ENCODE assay signal across 8 cellular contexts in genomic region chr15:31197497-31198414, GRCh38.
DNase-seq lines count a peak whose midpoint lies in the region; ATAC-seq, FAIRE-seq and TF ChIP-seq lines count a peak whose summit lies in the region.

No MANE protein-coding gene starts in this region.

- ATAC-seq in HCT116 = peak; percentile 81
- peak; percentile 75 for ATAC-seq in activated B cell treated with CpG ODN at 0.5 μM for 24 hours (ENCODE audit: low read depth)
- no peak for ATAC-seq in aorta (ENCODE audit: low FRiP score)

- H3K27me3 ChIP-seq in HCT116 (ENCODE audit: insufficient read depth, low read length) (no peaks in the 10 kb centered on the region), neural progenitor cell (no peaks in the 10 kb centered on the region), aorta (ENCODE audit: control insufficient read depth in 1 of 2, insufficient read depth in 2 of 2, low read length in 1 of 2) (no peaks in the 10 kb centered on the region)

- POLR2A ChIA-PET in HCT116 (lab: Charles Lee) (no interaction called here), activated B cell treated with CpG ODN at 0.5 μM for 24 hours (lab: Charles Lee) (interaction anchor here (0.5 to 1.6 kb wide), 9 partner anchors 17 to 573 kb away, joined by 3 to 12 read pairs (median 5); partner anchors contain the start of gene KLF13)

- H3K4me3 ChIP-seq in HCT116 (replicated peaks in 1 of 2; ENCODE audit: low read depth in 1 of 2, low read length in 2 of 2) (no peak overlapping the region), epithelial cell of proximal tubule (ENCODE audit: low read depth, low read length) (no peak overlapping the region), neural progenitor cell (no peak overlapping the region), aorta (ENCODE audit: low read length in 2 of 2) (no peak overlapping the region)

- H3K36me3 Mint-ChIP-seq in CD14-positive monocyte (no peaks in the 10 kb centered on the region), activated B cell treated with CpG ODN at 0.5 μM for 24 hours (ENCODE audit: low read depth) (no peaks in the 10 kb centered on the region), neural progenitor cell (no peaks in the 10 kb centered on the region)

- H3K4me2 ChIP-seq in HCT116 (ENCODE audit: low read length) (no peak overlapping the region), neural progenitor cell (no peak overlapping the region)

- H3K9me2 ChIP-seq in HCT116 (ENCODE audit: insufficient read depth) = no peaks in the 10 kb centered on the region

- H3K27ac Mint-ChIP-seq in CD14-positive monocyte (peak overlapping the region in 1 of 7 donors; percentile 15), activated B cell treated with CpG ODN at 0.5 μM for 24 hours (peak overlapping the region; percentile 50), neural progenitor cell (no peak overlapping the region)

- H3K79me2 ChIP-seq in HCT116 (ENCODE audit: insufficient read depth, low read length) (no peaks in the 10 kb centered on the region), neural progenitor cell (ENCODE audit: low read depth) (no peaks in the 10 kb centered on the region)

- intact Hi-C loops in CD14-positive monocyte (cut with micrococcal nuclease) = loop anchor here in 1 of 2 donors (5.0 kb wide), 1 partner anchor 290 kb away; no protein-coding TSS in a partner anchor
- intact Hi-C loops in HCT116 (cut with micrococcal nuclease) = loop anchor here (2.0 to 10.0 kb wide), 3 partner anchors 291 to 533 kb away; no protein-coding TSS in a partner anchor
- intact Hi-C loops in activated B cell treated with CpG ODN at 0.5 μM for 24 hours (cut with micrococcal nuclease) = loop anchor here (2.0 kb wide), 1 partner anchor 535 kb away; no protein-coding TSS in a partner anchor
- intact Hi-C loops in aorta (cut with DNase I) = no loop called here

- H3K9me3 Mint-ChIP-seq in CD14-positive monocyte (peaks cover 4 to 11% (median 6%) of the 10 kb centered on the region in 7 donors), activated B cell treated with CpG ODN at 0.5 μM for 24 hours (no peaks in the 10 kb centered on the region), neural progenitor cell (no peaks in the 10 kb centered on the region)

- H3K36me3 ChIP-seq in HCT116 (ENCODE audit: control insufficient read depth in 1 of 2, insufficient read depth in 2 of 2, low read length in 2 of 2) (no peaks in the 10 kb centered on the region), neural progenitor cell (no peaks in the 10 kb centered on the region), aorta (ENCODE audit: control insufficient read depth in 1 of 2, insufficient read depth in 2 of 2, low read length in 1 of 2) (no peaks in the 10 kb centered on the region)

- RAD21 ChIA-PET in HCT116 (lab: Charles Lee; ENCODE audit: low non-redundant PET in 1 of 2, low total read pairs in 2 of 2, uncharacterized antibody in 2 of 2, unreplicated experiment in 2 of 2) = interaction anchor here in 1 of 2 experiments (0.7 kb wide), 1 partner anchor 14 kb away, joined by 8 read pairs; no protein-coding TSS in a partner anchor

- peaks cover 41% of the 10 kb centered on the region for H3K4me1 Mint-ChIP-seq in CD14-positive monocyte
- H3K4me1 Mint-ChIP-seq in activated B cell treated with CpG ODN at 0.5 μM for 24 hours = peaks cover 29% of the 10 kb centered on the region
- peaks cover 8% of the 10 kb centered on the region for H3K4me1 Mint-ChIP-seq in neural progenitor cell

- CTCF ChIA-PET in HCT116 (lab: Charles Lee) (interaction anchor here (1.6 kb wide), 1 partner anchor 291 kb away, joined by 6 read pairs; no protein-coding TSS in a partner anchor), activated B cell treated with CpG ODN at 0.5 μM for 24 hours (lab: Charles Lee) (interaction anchor here (0.9 to 1.8 kb wide), 3 partner anchors 15 to 291 kb away, joined by 3 to 8 read pairs (median 3); no protein-coding TSS in a partner anchor)

- H3K9ac ChIP-seq in HCT116 (ENCODE audit: low read length) (no peak overlapping the region), neural progenitor cell (no peak overlapping the region)

- no peak for TF ChIP-seq POLR2A in HCT116 (IDR thresholded peaks at IDR 0.05; ENCODE audit: borderline replicate concordance, extremely low read depth, insufficient read depth, insufficient read length)

- 43 to 45% methylated on average over 15 of the region's 15 CpGs for WGBS in aorta, 2 donors

- BruUV-seq in HCT116 (replicated peaks; lab: Mats Ljungman, UMichigan) = no TSS peak

- H2AFZ ChIP-seq in HCT116 (ENCODE audit: low read depth, low read length, poor library complexity, severe bottlenecking) = no peak overlapping the region
- no peak overlapping the region for H2AFZ ChIP-seq in neural progenitor cell (replicated peaks)

- H3K9me3 ChIP-seq in HCT116 (ENCODE audit: control insufficient read depth in 1 of 2, insufficient read depth in 1 of 2, low read depth in 1 of 2, low read length in 2 of 2) (no peaks in the 10 kb centered on the region), neural progenitor cell (ENCODE audit: low read depth) (no peaks in the 10 kb centered on the region), aorta (ENCODE audit: control insufficient read depth, low read length) (no peaks in the 10 kb centered on the region)

- TF ChIP-seq RAD21 in HCT116 (IDR thresholded peaks at IDR 0.05; ENCODE audit: low read depth) = peak; percentile 48

- no peak overlapping the region for H3K4me3 Mint-ChIP-seq in CD14-positive monocyte
- peak overlapping the region; percentile 6 for H3K4me3 Mint-ChIP-seq in activated B cell treated with CpG ODN at 0.5 μM for 24 hours
- peak overlapping the region; percentile 30 for H3K4me3 Mint-ChIP-seq in neural progenitor cell

- no peak for FAIRE-seq in RCC 7860 (lab: Jason Lieb, UNC)

- H3K27ac ChIP-seq in HCT116 (ENCODE audit: low read depth, low read length) (no peak overlapping the region), neural progenitor cell (no peak overlapping the region), aorta (ENCODE audit: low read depth in 1 of 2, low read length in 2 of 2) (no peak overlapping the region)

- TF ChIP-seq CTCF in CD14-positive monocyte (IDR thresholded peaks at IDR 0.05) (peak; percentile 87), HCT116 (IDR thresholded peaks at IDR 0.05 in 2 of 3, conservative IDR thresholded peaks at IDR 0.05 in 1 of 3; ENCODE audit: borderline replicate concordance in 1 of 3, insufficient read depth in 1 of 3, low read depth in 2 of 3, low read length in 2 of 3) (peak; percentile 22 to 91 (median 90); a peak in 5 of 6 replicates), activated B cell treated with CpG ODN at 0.5 μM for 24 hours (IDR thresholded peaks at IDR 0.05) (no peak), epithelial cell of proximal tubule (conservative IDR thresholded peaks at IDR 0.05; ENCODE audit: low read depth, low read length) (peak; percentile 85), neural progenitor cell (IDR thresholded peaks at IDR 0.05) (peak; percentile 87)

- no peaks in the 10 kb centered on the region for H3F3A ChIP-seq in neural progenitor cell (ENCODE audit: low read depth)

- DNase-seq in CD14-positive monocyte (ENCODE audit: low spot score) (no peak), HCT116 (ENCODE audit: low read depth, low spot score) (no peak), activated B cell treated with CpG ODN at 0.5 μM for 24 hours (peak; percentile 42), epithelial cell of proximal tubule (ENCODE audit: low read depth) (peak; percentile 90), neural progenitor cell (ENCODE audit: low spot score) (peak; percentile 67), aorta (no peak), RCC 7860 (ENCODE audit: low spot score) (no peak), NCI-H446 treated with DMSO at 0.1 percent for 48 hours (lab: John Stamatoyannopoulos, UW) (no peak)

- H4K20me1 ChIP-seq in HCT116 (ENCODE audit: insufficient read depth) (no peaks in the 10 kb centered on the region), neural progenitor cell (ENCODE audit: low read depth) (no peaks in the 10 kb centered on the region)

- H3K4me1 ChIP-seq in HCT116 (ENCODE audit: control insufficient read depth in 1 of 2, insufficient read depth in 2 of 2, low read length in 2 of 2) = no peaks in the 10 kb centered on the region
- H3K4me1 ChIP-seq in neural progenitor cell = peaks cover 4% of the 10 kb centered on the region
- H3K4me1 ChIP-seq in aorta (ENCODE audit: control insufficient read depth in 1 of 2, insufficient read depth in 2 of 2, low read length in 2 of 2) = no peaks in the 10 kb centered on the region

- H3K27me3 Mint-ChIP-seq in CD14-positive monocyte (ENCODE audit: low read depth in 3 of 3) = peaks cover 3 to 5% (median 4%) of the 10 kb centered on the region in 3 donors
- no peaks in the 10 kb centered on the region for H3K27me3 Mint-ChIP-seq in activated B cell treated with CpG ODN at 0.5 μM for 24 hours
- peaks cover 5% of the 10 kb centered on the region for H3K27me3 Mint-ChIP-seq in neural progenitor cell (ENCODE audit: insufficient read depth, low read depth)

TF ChIP-seq in HCT116, 20 proteins besides CTCF, POLR2A, EP300 and RAD21 (continues in another document):
- TF ChIP-seq EGR1 (IDR thresholded peaks at IDR 0.05; ENCODE audit: low read depth) = no peak
- no peak for TF ChIP-seq ELF1 (IDR thresholded peaks at IDR 0.05; ENCODE audit: borderline replicate concordance, low read depth)
- TF ChIP-seq, protein P1, sequence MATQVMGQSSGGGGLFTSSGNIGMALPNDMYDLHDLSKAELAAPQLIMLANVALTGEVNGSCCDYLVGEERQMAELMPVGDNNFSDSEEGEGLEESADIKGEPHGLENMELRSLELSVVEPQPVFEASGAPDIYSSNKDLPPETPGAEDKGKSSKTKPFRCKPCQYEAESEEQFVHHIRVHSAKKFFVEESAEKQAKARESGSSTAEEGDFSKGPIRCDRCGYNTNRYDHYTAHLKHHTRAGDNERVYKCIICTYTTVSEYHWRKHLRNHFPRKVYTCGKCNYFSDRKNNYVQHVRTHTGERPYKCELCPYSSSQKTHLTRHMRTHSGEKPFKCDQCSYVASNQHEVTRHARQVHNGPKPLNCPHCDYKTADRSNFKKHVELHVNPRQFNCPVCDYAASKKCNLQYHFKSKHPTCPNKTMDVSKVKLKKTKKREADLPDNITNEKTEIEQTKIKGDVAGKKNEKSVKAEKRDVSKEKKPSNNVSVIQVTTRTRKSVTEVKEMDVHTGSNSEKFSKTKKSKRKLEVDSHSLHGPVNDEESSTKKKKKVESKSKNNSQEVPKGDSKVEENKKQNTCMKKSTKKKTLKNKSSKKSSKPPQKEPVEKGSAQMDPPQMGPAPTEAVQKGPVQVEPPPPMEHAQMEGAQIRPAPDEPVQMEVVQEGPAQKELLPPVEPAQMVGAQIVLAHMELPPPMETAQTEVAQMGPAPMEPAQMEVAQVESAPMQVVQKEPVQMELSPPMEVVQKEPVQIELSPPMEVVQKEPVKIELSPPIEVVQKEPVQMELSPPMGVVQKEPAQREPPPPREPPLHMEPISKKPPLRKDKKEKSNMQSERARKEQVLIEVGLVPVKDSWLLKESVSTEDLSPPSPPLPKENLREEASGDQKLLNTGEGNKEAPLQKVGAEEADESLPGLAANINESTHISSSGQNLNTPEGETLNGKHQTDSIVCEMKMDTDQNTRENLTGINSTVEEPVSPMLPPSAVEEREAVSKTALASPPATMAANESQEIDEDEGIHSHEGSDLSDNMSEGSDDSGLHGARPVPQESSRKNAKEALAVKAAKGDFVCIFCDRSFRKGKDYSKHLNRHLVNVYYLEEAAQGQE (IDR thresholded peaks at IDR 0.05; ENCODE audit: low read depth) = no peak
- TF ChIP-seq FOSL1 (IDR thresholded peaks at IDR 0.05; ENCODE audit: low read depth) = no peak
- no peak for TF ChIP-seq ZNF274 (IDR thresholded peaks at IDR 0.05; ENCODE audit: low read depth, low read length)

Comparison
In these comparisons a context has a peak if more than half of its experiments do, and no peak if none do; other contexts are left out.
1. DNase-seq: peak in activated B cell treated with CpG ODN at 0.5 μM for 24 hours (single experiment), epithelial cell of proximal tubule (single experiment) and neural progenitor cell (single experiment); none in CD14-positive monocyte (single experiment), HCT116 (single experiment), aorta (0 of 2), RCC 7860 (single experiment) and NCI-H446 treated with DMSO at 0.1 percent for 48 hours (single experiment).
2. H3K4me3 Mint-ChIP-seq: peak in activated B cell treated with CpG ODN at 0.5 μM for 24 hours (single experiment) and neural progenitor cell (single experiment); none in CD14-positive monocyte (0 of 2).
3. intact Hi-C loops: an anchor here in HCT116 (2.0 to 10.0 kb wide) and activated B cell treated with CpG ODN at 0.5 μM for 24 hours (2.0 kb wide); none called in aorta.